In the genomic region with DNA sequence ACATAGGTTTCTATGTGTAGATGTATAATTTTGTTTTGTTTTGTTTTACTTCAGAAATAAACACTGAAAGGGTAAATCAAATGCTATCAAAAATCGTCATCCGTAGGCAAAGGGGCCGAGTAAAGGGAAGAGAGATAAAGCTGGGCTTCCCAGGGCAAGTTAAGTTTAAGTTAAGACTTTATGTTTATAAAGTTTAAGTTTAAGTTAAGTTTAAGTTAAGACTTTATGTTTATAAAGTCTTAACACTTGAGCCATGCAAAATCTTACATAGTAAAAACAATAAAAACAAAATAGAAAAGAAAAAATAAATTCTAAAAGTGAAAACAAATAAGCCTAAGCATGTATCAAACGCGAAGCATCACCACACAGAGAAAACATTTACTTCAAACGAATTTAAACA, we compare ENCODE assay signal across 7 cellular contexts.
"Had no signal": no experiment of that assay in that cellular context is flagged by ENCODE, and none has a peak within 500 bp of the region (broad histone marks: within the 10 kb centered on the region; RNA-seq: fewer than 3 reads in every experiment).

No MANE protein-coding gene starts in this region.

- FAIRE-seq: HTR-8/SVneo, K562 had no signal

- H3K9ac ChIP-seq: KMS-11 had no signal

- DNase-seq: IMR-90, KBM-7, KG1 had no signal

- ATAC-seq: K562 had no signal

- H3K27ac ChIP-seq: HL-60, KMS-11 had no signal

- H3K4me2 ChIP-seq: KMS-11 had no signal

- H3K4me3 ChIP-seq: K562 had no signal
